Comparison of ENCODE assay signal across 1 cellular context in the genomic region with DNA sequence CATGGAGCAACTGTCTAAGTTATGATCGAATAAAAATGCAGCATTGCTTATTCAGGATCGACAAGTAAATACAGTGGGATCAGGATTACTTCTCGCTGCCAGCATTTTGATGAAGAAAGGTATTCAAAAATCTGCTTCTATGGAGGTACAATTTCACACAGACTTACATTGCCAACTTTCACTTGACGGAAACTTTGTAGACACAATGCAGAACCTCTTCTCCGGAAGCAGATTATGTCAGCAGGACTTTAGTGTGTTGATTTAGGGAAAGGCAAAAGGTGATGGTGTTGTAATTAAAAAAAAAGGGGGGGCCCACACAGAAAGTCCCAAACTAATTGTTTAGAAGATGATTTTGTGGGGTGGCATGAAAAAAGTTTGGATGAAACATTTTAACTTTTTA.
TF ChIP-seq lines count a peak whose summit lies in the region.

No MANE protein-coding gene starts in this region.

TF ChIP-seq in GM23338, 12 proteins besides CTCF, POLR2A, EP300 and RAD21 (continued from another document):
- TF ChIP-seq, protein P1, sequence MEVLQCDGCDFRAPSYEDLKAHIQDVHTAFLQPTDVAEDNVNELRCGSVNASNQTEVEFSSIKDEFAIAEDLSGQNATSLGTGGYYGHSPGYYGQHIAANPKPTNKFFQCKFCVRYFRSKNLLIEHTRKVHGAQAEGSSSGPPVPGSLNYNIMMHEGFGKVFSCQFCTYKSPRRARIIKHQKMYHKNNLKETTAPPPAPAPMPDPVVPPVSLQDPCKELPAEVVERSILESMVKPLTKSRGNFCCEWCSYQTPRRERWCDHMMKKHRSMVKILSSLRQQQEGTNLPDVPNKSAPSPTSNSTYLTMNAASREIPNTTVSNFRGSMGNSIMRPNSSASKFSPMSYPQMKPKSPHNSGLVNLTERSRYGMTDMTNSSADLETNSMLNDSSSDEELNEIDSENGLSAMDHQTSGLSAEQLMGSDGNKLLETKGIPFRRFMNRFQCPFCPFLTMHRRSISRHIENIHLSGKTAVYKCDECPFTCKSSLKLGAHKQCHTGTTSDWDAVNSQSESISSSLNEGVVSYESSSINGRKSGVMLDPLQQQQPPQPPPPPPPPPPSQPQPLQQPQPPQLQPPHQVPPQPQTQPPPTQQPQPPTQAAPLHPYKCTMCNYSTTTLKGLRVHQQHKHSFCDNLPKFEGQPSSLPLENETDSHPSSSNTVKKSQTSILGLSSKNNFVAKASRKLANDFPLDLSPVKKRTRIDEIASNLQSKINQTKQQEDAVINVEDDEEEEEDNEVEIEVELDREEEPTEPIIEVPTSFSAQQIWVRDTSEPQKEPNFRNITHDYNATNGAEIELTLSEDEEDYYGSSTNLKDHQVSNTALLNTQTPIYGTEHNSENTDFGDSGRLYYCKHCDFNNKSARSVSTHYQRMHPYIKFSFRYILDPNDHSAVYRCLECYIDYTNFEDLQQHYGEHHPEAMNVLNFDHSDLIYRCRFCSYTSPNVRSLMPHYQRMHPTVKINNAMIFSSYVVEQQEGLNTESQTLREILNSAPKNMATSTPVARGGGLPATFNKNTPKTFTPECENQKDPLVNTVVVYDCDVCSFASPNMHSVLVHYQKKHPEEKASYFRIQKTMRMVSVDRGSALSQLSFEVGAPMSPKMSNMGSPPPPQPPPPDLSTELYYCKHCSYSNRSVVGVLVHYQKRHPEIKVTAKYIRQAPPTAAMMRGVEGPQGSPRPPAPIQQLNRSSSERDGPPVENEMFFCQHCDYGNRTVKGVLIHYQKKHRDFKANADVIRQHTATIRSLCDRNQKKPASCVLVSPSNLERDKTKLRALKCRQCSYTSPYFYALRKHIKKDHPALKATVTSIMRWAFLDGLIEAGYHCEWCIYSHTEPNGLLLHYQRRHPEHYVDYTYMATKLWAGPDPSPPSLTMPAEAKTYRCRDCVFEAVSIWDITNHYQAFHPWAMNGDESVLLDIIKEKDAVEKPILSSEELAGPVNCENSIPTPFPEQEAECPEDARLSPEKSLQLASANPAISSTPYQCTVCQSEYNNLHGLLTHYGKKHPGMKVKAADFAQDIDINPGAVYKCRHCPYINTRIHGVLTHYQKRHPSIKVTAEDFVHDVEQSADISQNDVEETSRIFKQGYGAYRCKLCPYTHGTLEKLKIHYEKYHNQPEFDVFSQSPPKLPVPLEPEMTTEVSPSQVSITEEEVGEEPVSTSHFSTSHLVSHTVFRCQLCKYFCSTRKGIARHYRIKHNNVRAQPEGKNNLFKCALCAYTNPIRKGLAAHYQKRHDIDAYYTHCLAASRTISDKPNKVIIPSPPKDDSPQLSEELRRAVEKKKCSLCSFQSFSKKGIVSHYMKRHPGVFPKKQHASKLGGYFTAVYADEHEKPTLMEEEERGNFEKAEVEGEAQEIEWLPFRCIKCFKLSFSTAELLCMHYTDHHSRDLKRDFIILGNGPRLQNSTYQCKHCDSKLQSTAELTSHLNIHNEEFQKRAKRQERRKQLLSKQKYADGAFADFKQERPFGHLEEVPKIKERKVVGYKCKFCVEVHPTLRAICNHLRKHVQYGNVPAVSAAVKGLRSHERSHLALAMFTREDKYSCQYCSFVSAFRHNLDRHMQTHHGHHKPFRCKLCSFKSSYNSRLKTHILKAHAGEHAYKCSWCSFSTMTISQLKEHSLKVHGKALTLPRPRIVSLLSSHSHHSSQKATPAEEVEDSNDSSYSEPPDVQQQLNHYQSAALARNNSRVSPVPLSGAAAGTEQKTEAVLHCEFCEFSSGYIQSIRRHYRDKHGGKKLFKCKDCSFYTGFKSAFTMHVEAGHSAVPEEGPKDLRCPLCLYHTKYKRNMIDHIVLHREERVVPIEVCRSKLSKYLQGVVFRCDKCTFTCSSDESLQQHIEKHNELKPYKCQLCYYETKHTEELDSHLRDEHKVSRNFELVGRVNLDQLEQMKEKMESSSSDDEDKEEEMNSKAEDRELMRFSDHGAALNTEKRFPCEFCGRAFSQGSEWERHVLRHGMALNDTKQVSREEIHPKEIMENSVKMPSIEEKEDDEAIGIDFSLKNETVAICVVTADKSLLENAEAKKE (CRISPR knock-in tag; IDR thresholded peaks at IDR 0.05) = no peak
- no peak for TF ChIP-seq STAT1 (IDR thresholded peaks at IDR 0.05; ENCODE audit: unreplicated experiment)
- TF ChIP-seq ZNF331 (CRISPR knock-in tag; IDR thresholded peaks at IDR 0.05; ENCODE audit: low read depth) = no peak
- TF ChIP-seq CREB1 (CRISPR knock-in tag; IDR thresholded peaks at IDR 0.05; ENCODE audit: low read depth) = no peak
- TF ChIP-seq, protein P2, sequence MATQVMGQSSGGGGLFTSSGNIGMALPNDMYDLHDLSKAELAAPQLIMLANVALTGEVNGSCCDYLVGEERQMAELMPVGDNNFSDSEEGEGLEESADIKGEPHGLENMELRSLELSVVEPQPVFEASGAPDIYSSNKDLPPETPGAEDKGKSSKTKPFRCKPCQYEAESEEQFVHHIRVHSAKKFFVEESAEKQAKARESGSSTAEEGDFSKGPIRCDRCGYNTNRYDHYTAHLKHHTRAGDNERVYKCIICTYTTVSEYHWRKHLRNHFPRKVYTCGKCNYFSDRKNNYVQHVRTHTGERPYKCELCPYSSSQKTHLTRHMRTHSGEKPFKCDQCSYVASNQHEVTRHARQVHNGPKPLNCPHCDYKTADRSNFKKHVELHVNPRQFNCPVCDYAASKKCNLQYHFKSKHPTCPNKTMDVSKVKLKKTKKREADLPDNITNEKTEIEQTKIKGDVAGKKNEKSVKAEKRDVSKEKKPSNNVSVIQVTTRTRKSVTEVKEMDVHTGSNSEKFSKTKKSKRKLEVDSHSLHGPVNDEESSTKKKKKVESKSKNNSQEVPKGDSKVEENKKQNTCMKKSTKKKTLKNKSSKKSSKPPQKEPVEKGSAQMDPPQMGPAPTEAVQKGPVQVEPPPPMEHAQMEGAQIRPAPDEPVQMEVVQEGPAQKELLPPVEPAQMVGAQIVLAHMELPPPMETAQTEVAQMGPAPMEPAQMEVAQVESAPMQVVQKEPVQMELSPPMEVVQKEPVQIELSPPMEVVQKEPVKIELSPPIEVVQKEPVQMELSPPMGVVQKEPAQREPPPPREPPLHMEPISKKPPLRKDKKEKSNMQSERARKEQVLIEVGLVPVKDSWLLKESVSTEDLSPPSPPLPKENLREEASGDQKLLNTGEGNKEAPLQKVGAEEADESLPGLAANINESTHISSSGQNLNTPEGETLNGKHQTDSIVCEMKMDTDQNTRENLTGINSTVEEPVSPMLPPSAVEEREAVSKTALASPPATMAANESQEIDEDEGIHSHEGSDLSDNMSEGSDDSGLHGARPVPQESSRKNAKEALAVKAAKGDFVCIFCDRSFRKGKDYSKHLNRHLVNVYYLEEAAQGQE (IDR thresholded peaks at IDR 0.05; ENCODE audit: unreplicated experiment) = no peak
